Comparison of ENCODE assay signal across 24 cellular contexts in the genomic region with DNA sequence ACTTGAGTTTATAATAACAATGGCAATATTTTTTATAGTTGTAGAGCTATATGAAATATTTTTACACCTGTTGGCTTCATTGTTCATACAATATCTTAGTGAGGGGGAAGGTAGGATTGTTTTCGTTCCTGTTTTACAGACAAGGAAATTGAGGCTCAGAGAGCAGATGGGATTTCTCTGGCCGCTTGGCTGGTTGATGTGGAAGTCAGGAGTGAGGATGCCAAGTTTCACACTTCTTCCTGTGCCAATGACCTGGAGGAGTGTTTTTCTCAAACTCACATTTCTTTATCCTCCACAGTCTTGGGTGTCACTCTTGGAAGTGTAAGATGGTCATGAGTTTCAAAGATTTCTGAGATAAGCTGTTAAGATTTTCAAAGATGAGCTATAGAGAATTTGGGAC.
"Had no signal": no experiment of that assay in that cellular context is flagged by ENCODE, and none has a peak within 500 bp of the region (broad histone marks: within the 10 kb centered on the region; RNA-seq: fewer than 3 reads in every experiment).

No MANE protein-coding gene starts in this region.

- H3K27me3 ChIP-seq: ovary, spleen, tibial nerve had no signal

- DNase-seq: activated CD4-positive, alpha-beta T cell treated with anti-CD3 and anti-CD28 coated beads for 1 hour; activated effector memory CD4-positive, alpha-beta T cell treated with Interleukin-2 at 50 U/mL for 16 hours; activated naive CD4-positive, alpha-beta T cell treated with Interleukin-2 at 50 U/mL for 16 hours; anterior cingulate cortex; cerebellar nuclear complex; effector memory CD8-positive, alpha-beta T cell; foreskin melanocyte; glutamatergic neuron; islet precursor cell; left cardiac atrium; mammary epithelial cell; naive B cell; ovary; retina; spleen; stimulated activated naive CD4-positive, alpha-beta T cell; T-helper 9 cell had no signal

- H3K36me3 ChIP-seq: ovary had no signal

- H3K27me3 Mint-ChIP-seq: activated naive CD8-positive, alpha-beta T cell; effector memory CD8-positive, alpha-beta T cell; naive B cell; progenitor cell of endocrine pancreas had no signal

- H3K27ac ChIP-seq: coronary artery, ovary, spleen, tibial nerve had no signal

- FAIRE-seq: bronchial epithelial cell had no signal

- H3K9me3 Mint-ChIP-seq: effector memory CD8-positive, alpha-beta T cell; naive B cell; WTC11 had no signal

- H3K36me3 Mint-ChIP-seq: WTC11 had no signal

- H3K27ac Mint-ChIP-seq: activated naive CD8-positive, alpha-beta T cell; progenitor cell of endocrine pancreas; WTC11 had no signal

- ATAC-seq: effector memory CD8-positive, alpha-beta T cell; esophagus mucosa; WTC11 had no signal

- H3K4me3 ChIP-seq: coronary artery, ovary, spleen, tibial nerve had no signal

- H3K9me3 ChIP-seq: ovary, spleen, tibial nerve had no signal

- H3K4me3 Mint-ChIP-seq: activated naive CD8-positive, alpha-beta T cell; effector memory CD8-positive, alpha-beta T cell; naive B cell; WTC11 had no signal
